Comparison of ENCODE assay signal across 16 cellular contexts in the genomic region with DNA sequence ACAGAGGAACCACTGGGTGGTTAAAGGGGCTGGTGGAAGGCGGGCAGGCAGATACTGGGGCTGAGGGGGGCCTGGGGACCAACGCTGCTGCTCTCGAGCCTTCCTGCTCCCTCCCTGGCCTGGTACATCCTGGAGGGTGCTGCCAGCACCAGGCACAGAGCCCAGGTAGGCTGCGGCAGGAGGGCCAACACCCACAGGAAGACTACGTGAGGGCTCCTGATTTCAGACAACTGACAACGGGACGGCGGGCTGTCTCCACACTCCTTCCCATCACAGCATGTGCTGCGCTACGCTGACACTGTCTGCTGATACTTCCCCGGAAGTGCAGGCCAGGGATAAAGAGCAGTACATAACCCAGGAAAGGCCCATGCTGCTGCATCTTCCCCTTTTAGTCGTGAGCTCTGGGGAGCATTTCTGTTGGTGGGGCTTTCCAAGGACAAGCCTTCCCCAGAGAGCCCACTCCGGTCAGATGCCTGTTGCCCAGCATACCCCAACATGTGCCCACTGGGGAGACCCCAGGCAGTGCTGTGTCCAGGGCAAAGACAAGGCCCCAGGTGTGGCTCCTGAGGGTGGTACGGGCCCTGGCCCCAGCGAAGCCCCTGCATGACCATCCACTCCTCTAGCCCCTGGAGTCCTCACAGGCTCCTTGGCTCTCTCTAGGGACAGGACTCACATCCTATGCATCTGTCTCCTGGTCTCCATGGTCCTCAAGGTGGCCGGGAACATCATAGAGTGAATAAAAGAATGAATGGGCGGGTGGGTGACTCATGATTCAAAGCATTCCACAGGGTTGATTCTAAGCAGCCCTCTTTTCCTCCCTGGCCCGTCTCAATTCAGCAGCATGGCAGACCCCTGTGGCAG. TPM values are rescaled to one million over a fixed set of nuclear protein-coding genes. Genes with fewer than 3 reads are reported as not detected.
DNase-seq lines count a peak whose midpoint lies in the region; ATAC-seq and TF ChIP-seq lines count a peak whose summit lies in the region.
"Had no signal": no experiment of that assay in that cellular context is flagged by ENCODE, and none has a peak within 500 bp of the region (broad histone marks: within the 10 kb centered on the region; RNA-seq: fewer than 3 reads in every experiment).

No MANE protein-coding gene starts in this region.

- no peaks in the 10 kb centered on the region for H3K4me1 Mint-ChIP-seq in activated CD8-positive, alpha-beta memory T cell treated with anti-CD3 and anti-CD28 coated beads, Interleukin-2, amount 10 ng/mL, durations not matched to agents 7 days and 5 days

- H3K4me1 ChIP-seq in right cardiac atrium (ENCODE audit: control insufficient read depth, insufficient read depth, low read length) (peaks cover 3% of the 10 kb centered on the region), thyroid gland (peaks cover 5 to 18% of the 10 kb centered on the region in 2 donors)

- DNase-seq in ACHN (peak; percentile 13), HT1080 (ENCODE audit: low read depth) (peak; percentile 82), right cardiac atrium (peak in 2 of 3 donors; percentile 16 to 42), thyroid gland (no peak)
- no peak for DNase-seq in activated CD8-positive, alpha-beta memory T cell treated with anti-CD3 and anti-CD28 coated beads, Interleukin-2, amount 10 ng/mL, durations not matched to agents 7 days and 5 days
- DNase-seq: activated T-cell treated with anti-CD3 and anti-CD28 coated beads for 4 hours; naive thymus-derived CD4-positive, alpha-beta T cell; small intestine; upper lobe of right lung had no signal

- H3K36me3 ChIP-seq in thyroid gland, result peaks cover 0 to 8% of the 10 kb centered on the region in 2 donors

- no peak overlapping the region for H3K27ac Mint-ChIP-seq in activated CD8-positive, alpha-beta memory T cell treated with anti-CD3 and anti-CD28 coated beads, Interleukin-2, amount 10 ng/mL, durations not matched to agents 7 days and 5 days
- H3K27ac Mint-ChIP-seq: naive thymus-derived CD4-positive, alpha-beta T cell had no signal

- no peaks in the 10 kb centered on the region for H3K36me3 Mint-ChIP-seq in activated CD8-positive, alpha-beta memory T cell treated with anti-CD3 and anti-CD28 coated beads, Interleukin-2, amount 10 ng/mL, durations not matched to agents 7 days and 5 days

- H3K9me3 Mint-ChIP-seq in activated CD8-positive, alpha-beta memory T cell treated with anti-CD3 and anti-CD28 coated beads, Interleukin-2, amount 10 ng/mL, durations not matched to agents 7 days and 5 days (ENCODE audit: low read depth), result no peaks in the 10 kb centered on the region

- H3K4me3 Mint-ChIP-seq in activated CD8-positive, alpha-beta memory T cell treated with anti-CD3 and anti-CD28 coated beads, Interleukin-2, amount 10 ng/mL, durations not matched to agents 7 days and 5 days, result no peak overlapping the region
- H3K4me3 Mint-ChIP-seq: naive thymus-derived CD4-positive, alpha-beta T cell had no signal

- no peaks in the 10 kb centered on the region for H3K27me3 ChIP-seq in right cardiac atrium (ENCODE audit: control insufficient read depth, insufficient read depth)
- no peaks in the 10 kb centered on the region for H3K27me3 ChIP-seq in thyroid gland
- H3K27me3 ChIP-seq: ascending aorta, BLaER1, esophagus muscularis mucosa, upper lobe of right lung had no signal

- TF ChIP-seq CTCF in thyroid gland (IDR thresholded peaks at IDR 0.05), result no peak

- in situ Hi-C loops in ACHN (cut with HindIII; ENCODE audit: low pct_ligation_motif_present, low pct_unique_long_range_greater_than_20kb, low sequenced_read_pairs), result no loop called here

- H3K27ac ChIP-seq in angular gyrus (ENCODE audit: low read depth, low read length) (peak overlapping the region; percentile 94), right cardiac atrium (ENCODE audit: low read length) (no peak overlapping the region), thyroid gland (no peak overlapping the region)
- H3K27ac ChIP-seq: ascending aorta, BLaER1, PC-9, upper lobe of right lung had no signal

- intact Hi-C loops in right cardiac atrium (cut with DNase I) (loop anchor here in 1 of 4 donors (10.0 kb wide), 1 partner anchor 154 kb away; a partner anchor contains a TSS), thyroid gland (cut with DNase I) (no loop called here)

- ATAC-seq in right cardiac atrium (no peak), HG03342 (IDR thresholded peaks at IDR 0.05; ENCODE audit: unreplicated experiment) (no peak), GM19324 (IDR thresholded peaks at IDR 0.05; ENCODE audit: low FRiP score, unreplicated experiment) (no peak)
- no peak for ATAC-seq in activated CD8-positive, alpha-beta memory T cell treated with anti-CD3 and anti-CD28 coated beads, Interleukin-2, amount 10 ng/mL, durations not matched to agents 7 days and 5 days
- ATAC-seq: naive thymus-derived CD4-positive, alpha-beta T cell; upper lobe of right lung had no signal

- CTCF ChIA-PET in activated CD8-positive, alpha-beta memory T cell treated with anti-CD3 and anti-CD28 coated beads, Interleukin-2, amount 10 ng/mL, durations not matched to agents 7 days and 5 days (lab: Charles Lee), result no interaction called here

- 85% methylated on average over 18 of the region's 18 CpGs for WGBS in right cardiac atrium
- WGBS in thyroid gland, 2 donors, result 93 to 96% methylated on average over 17 to 18 of the region's 18 CpGs

- H3K9me3 ChIP-seq in right cardiac atrium (ENCODE audit: control insufficient read depth, low read length), result no peaks in the 10 kb centered on the region
- H3K9me3 ChIP-seq in thyroid gland, result no peaks in the 10 kb centered on the region
- H3K9me3 ChIP-seq: ascending aorta, BLaER1, esophagus muscularis mucosa, upper lobe of right lung had no signal

- H3K4me3 ChIP-seq in right cardiac atrium (ENCODE audit: low read length), result no peak overlapping the region
- H3K4me3 ChIP-seq in thyroid gland (replicated peaks in 1 of 3), result no peak overlapping the region
- H3K4me3 ChIP-seq: ascending aorta, BLaER1, esophagus muscularis mucosa, PC-9, upper lobe of right lung had no signal

- TF ChIP-seq POLR2A in thyroid gland (IDR thresholded peaks at IDR 0.05), result no peak

- H3K27me3 Mint-ChIP-seq in activated CD8-positive, alpha-beta memory T cell treated with anti-CD3 and anti-CD28 coated beads, Interleukin-2, amount 10 ng/mL, durations not matched to agents 7 days and 5 days, result no peaks in the 10 kb centered on the region
- H3K27me3 Mint-ChIP-seq: naive thymus-derived CD4-positive, alpha-beta T cell had no signal

RNA-seq across cellular contexts. Expression of a gene that starts 38.0 kb away (rescaled TPM):
- total RNA-seq in HT1080 (2014; rRNA removed; shearing (Covaris generic)), result not detected in 2 replicates
- not detected in 2 replicates for polyA plus RNA-seq in HT1080 (2015; cell fraction: cytosol; rRNA removed)
- polyA plus RNA-seq in HT1080 (2015; cell fraction: nucleus; rRNA removed), result not detected in 2 replicates
- total RNA-seq in right cardiac atrium (not detected), thyroid gland (1 to 10 TPM in 2 of 4 donors, under 1 TPM in 2; 0.54 to 9.6 (median 1.5) TPM)
- 0.16 TPM for polyA plus RNA-seq in right cardiac atrium
- total RNA-seq in activated CD8-positive, alpha-beta memory T cell treated with anti-CD3 and anti-CD28 coated beads, Interleukin-2, amount 10 ng/mL, durations not matched to agents 7 days and 5 days, result not detected
- total RNA-seq: naive thymus-derived CD4-positive, alpha-beta T cell; PC-9; upper lobe of right lung had no signal
- polyA plus RNA-seq: naive thymus-derived CD4-positive, alpha-beta T cell had no signal

Comparison
In these comparisons a context has a peak if more than half of its experiments do, and no peak if none do; other contexts are left out.
1. DNase-seq: peak in ACHN (single experiment), HT1080 (single experiment) and right cardiac atrium (2 of 3); none in activated CD8-positive, alpha-beta memory T cell treated with anti-CD3 and anti-CD28 coated beads, Interleukin-2, amount 10 ng/mL, durations not matched to agents 7 days and 5 days (single experiment) and thyroid gland (0 of 2).